7 cellular contexts compared by ENCODE assay signal in the genomic region with DNA sequence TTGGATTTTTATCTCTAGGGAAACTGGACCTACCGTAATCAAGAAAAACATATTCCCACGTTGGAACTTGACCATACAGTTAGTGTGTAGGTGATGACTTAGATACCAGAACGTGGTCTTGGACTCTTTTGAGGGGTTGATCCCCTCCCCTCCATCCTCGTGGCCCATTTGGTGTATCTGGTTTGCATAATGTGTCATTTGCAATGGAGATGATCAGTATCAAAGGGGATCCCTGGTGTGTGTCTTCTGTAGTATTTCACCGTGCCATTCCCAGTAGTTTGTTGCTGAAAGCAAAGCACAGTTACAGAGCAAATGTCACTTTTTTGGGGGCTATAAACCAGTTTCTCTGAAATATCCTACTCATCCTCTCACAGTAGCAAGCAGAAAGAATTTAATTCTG.
"Had no signal": no experiment of that assay in that cellular context is flagged by ENCODE, and none has a peak within 500 bp of the region (broad histone marks: within the 10 kb centered on the region; RNA-seq: fewer than 3 reads in every experiment).

No MANE protein-coding gene starts in this region.

- H3K4me1 ChIP-seq: HAP-1 had no signal

- H3K9me3 Mint-ChIP-seq: HFFc6 had no signal

- H3K9me3 ChIP-seq: HAP-1 had no signal

- H3K4me3 Mint-ChIP-seq: HFFc6 had no signal

- H3K27ac Mint-ChIP-seq: HFFc6 had no signal

- ATAC-seq: K562 had no signal

- H3K4me3 ChIP-seq: HAP-1, K562 had no signal

- DNase-seq: GOT3, H7, HFFc6, IMR-90, KG1 had no signal
